Comparison of ENCODE assay signal across 24 cellular contexts in genomic region chr1:9435854-9436253, GRCh38.
A peak's percentile ranks its signal among the peaks of the same experiment; 100 is the strongest.
DNase-seq lines count a peak whose midpoint lies in the region; ATAC-seq and TF ChIP-seq lines count a peak whose summit lies in the region.
"Had no signal": no experiment of that assay in that cellular context is flagged by ENCODE, and none has a peak within 500 bp of the region (broad histone marks: within the 10 kb centered on the region; RNA-seq: fewer than 3 reads in every experiment).

No MANE protein-coding gene starts in this region.

- no peaks in the 10 kb centered on the region for H3K36me3 Mint-ChIP-seq in chondrocyte (ENCODE audit: low read depth)
- H3K36me3 Mint-ChIP-seq: brain; memory B cell; natural killer cell treated with Interleukin-12 subunit alpha and Interleukin-12 subunit beta and Interleukin-15 and Interleukin-18, amount 100 ng/mL, for 72 hours; stimulated activated memory B cell treated with anti-CD40 and anti-IgM and Interleukin-4, amounts not matched to agents 10 μg/mL and 1 μg/mL and 100 μg/mL, for 72 hours had no signal

- no peak for TF ChIP-seq EP300 in stomach (IDR thresholded peaks at IDR 0.05)

- H3K27ac Mint-ChIP-seq in chondrocyte (ENCODE audit: unreplicated experiment): peak overlapping the region; percentile 45
- H3K27ac Mint-ChIP-seq: activated B cell treated with CpG ODN at 0.5 μM for 24 hours; activated CD8-positive, alpha-beta T cell treated with anti-CD3 and anti-CD28 coated beads for 36 hours; activated T-cell treated with anti-CD3 and anti-CD28 coated beads, Interleukin-2, amount 50 U/mL, for 24 hours; memory B cell; natural killer cell treated with Interleukin-12 subunit alpha and Interleukin-12 subunit beta and Interleukin-15 and Interleukin-18, amount 100 ng/mL, for 72 hours; stimulated activated memory B cell treated with anti-CD40 and anti-IgM and Interleukin-4, amounts not matched to agents 10 μg/mL and 1 μg/mL and 100 μg/mL, for 72 hours; T-helper 17 cell had no signal

- peak overlapping the region; percentile 72 for H3K27ac ChIP-seq in HUES48 (ENCODE audit: low read depth, low read length)
- H3K27ac ChIP-seq in stomach: peak overlapping the region in 3 of 5 donors; percentile 30 to 78 (median 51)

- TF ChIP-seq POLR2A in stomach (IDR thresholded peaks at IDR 0.05): no peak

- H3K4me1 ChIP-seq in HUES48 (ENCODE audit: control insufficient read depth, insufficient read depth, low read length) (peaks cover 9% of the 10 kb centered on the region), stomach (peaks cover 24 to 48% (median 27%) of the 10 kb centered on the region in 4 donors)

- no peak overlapping the region for H3K4me3 Mint-ChIP-seq in chondrocyte (ENCODE audit: unreplicated experiment)
- H3K4me3 Mint-ChIP-seq: activated B cell treated with CpG ODN at 0.5 μM for 24 hours; activated CD8-positive, alpha-beta T cell treated with anti-CD3 and anti-CD28 coated beads for 36 hours; activated T-cell treated with anti-CD3 and anti-CD28 coated beads, Interleukin-2, amount 50 U/mL, for 24 hours; brain; memory B cell; natural killer cell treated with Interleukin-12 subunit alpha and Interleukin-12 subunit beta and Interleukin-15 and Interleukin-18, amount 100 ng/mL, for 72 hours; stimulated activated memory B cell treated with anti-CD40 and anti-IgM and Interleukin-4, amounts not matched to agents 10 μg/mL and 1 μg/mL and 100 μg/mL, for 72 hours; T-helper 17 cell had no signal

- intact Hi-C loops in stomach (cut with DNase I; ENCODE audit: low total_unique reads): no loop called here

- DNase-seq in chondrocyte (ENCODE audit: low spot score): no peak
- DNase-seq in lung microvascular endothelial cell (ENCODE audit: low read depth in 2 of 2): peak; percentile 53 to 66
- no peak for DNase-seq in stomach
- DNase-seq in ACHN: no peak
- no peak for DNase-seq in DMS79 (lab: John Stamatoyannopoulos, UW)
- DNase-seq in COR-L47 (lab: John Stamatoyannopoulos, UW): no peak
- DNase-seq: activated B cell treated with CpG ODN at 0.5 μM for 24 hours; activated CD8-positive, alpha-beta T cell treated with anti-CD3 and anti-CD28 coated beads for 36 hours; activated naive CD4-positive, alpha-beta T cell treated with anti-CD3 and anti-CD28 coated beads, Interleukin-2, amount 50 U/mL, for 16 hours; activated T-cell treated with anti-CD3 and anti-CD28 coated beads, Interleukin-2, amount 50 U/mL, for 24 hours; AML-193; KG1; NCI-H1092; NCI-H510A treated with DMSO at 0.1 percent for 48 hours; SIG-M5; T-helper 17 cell had no signal

- H3K9me3 ChIP-seq in HUES48 (ENCODE audit: control insufficient read depth, insufficient read depth, low read length) (no peaks in the 10 kb centered on the region), stomach (no peaks in the 10 kb centered on the region)

- H3K36me3 ChIP-seq in HUES48 (ENCODE audit: control insufficient read depth, insufficient read depth, low read length) (no peaks in the 10 kb centered on the region), stomach (no peaks in the 10 kb centered on the region)

- H3K4me3 ChIP-seq in HUES48 (ENCODE audit: low read depth, low read length): no peak overlapping the region
- no peak overlapping the region for H3K4me3 ChIP-seq in stomach

- 47 to 64% (median 61%) methylated on average over 3 of the region's 3 CpGs for WGBS in stomach, 5 donors

- H3K27me3 ChIP-seq in HUES48 (ENCODE audit: control insufficient read depth, insufficient read depth, low read length) (no peaks in the 10 kb centered on the region), stomach (no peaks in the 10 kb centered on the region)

- H3K9ac ChIP-seq in HUES48 (ENCODE audit: low read depth, low read length): no peak overlapping the region

- H3K4me1 Mint-ChIP-seq in chondrocyte (ENCODE audit: low read depth): peaks cover 47% of the 10 kb centered on the region
- H3K4me1 Mint-ChIP-seq: activated B cell treated with CpG ODN at 0.5 μM for 24 hours; memory B cell; stimulated activated memory B cell treated with anti-CD40 and anti-IgM and Interleukin-4, amounts not matched to agents 10 μg/mL and 1 μg/mL and 100 μg/mL, for 72 hours had no signal

- H3K9me3 Mint-ChIP-seq in chondrocyte (ENCODE audit: low read depth): no peaks in the 10 kb centered on the region
- H3K9me3 Mint-ChIP-seq: activated B cell treated with CpG ODN at 0.5 μM for 24 hours; activated CD8-positive, alpha-beta T cell treated with anti-CD3 and anti-CD28 coated beads for 36 hours; activated T-cell treated with anti-CD3 and anti-CD28 coated beads, Interleukin-2, amount 50 U/mL, for 24 hours; memory B cell; natural killer cell treated with Interleukin-12 subunit alpha and Interleukin-12 subunit beta and Interleukin-15 and Interleukin-18, amount 100 ng/mL, for 72 hours; stimulated activated memory B cell treated with anti-CD40 and anti-IgM and Interleukin-4, amounts not matched to agents 10 μg/mL and 1 μg/mL and 100 μg/mL, for 72 hours had no signal

- no peak for ATAC-seq in GM18909 (IDR thresholded peaks at IDR 0.05; ENCODE audit: poor library complexity, unreplicated experiment)
- ATAC-seq: activated CD8-positive, alpha-beta T cell treated with anti-CD3 and anti-CD28 coated beads for 36 hours; esophagus mucosa; HCT116; natural killer cell treated with Interleukin-12 subunit alpha and Interleukin-12 subunit beta and Interleukin-15 and Interleukin-18, amount 100 ng/mL, for 72 hours; stimulated activated memory B cell treated with anti-CD40 and anti-IgM and Interleukin-4, amounts not matched to agents 10 μg/mL and 1 μg/mL and 100 μg/mL, for 72 hours; T-helper 17 cell had no signal

- TF ChIP-seq CTCF in chondrocyte (IDR thresholded peaks at IDR 0.05) (no peak), stomach (IDR thresholded peaks at IDR 0.05) (no peak)

- no peaks in the 10 kb centered on the region for H3K27me3 Mint-ChIP-seq in chondrocyte (ENCODE audit: low read depth)
- H3K27me3 Mint-ChIP-seq: activated B cell treated with CpG ODN at 0.5 μM for 24 hours had no signal

- in situ Hi-C loops in ACHN (cut with HindIII; ENCODE audit: low pct_ligation_motif_present, low pct_unique_long_range_greater_than_20kb, low sequenced_read_pairs): no loop called here

Comparison
In these comparisons a context has a peak if more than half of its experiments do, and no peak if none do; other contexts are left out.
1. DNase-seq: peak in lung microvascular endothelial cell (2 of 2); none in chondrocyte (single experiment), stomach (single experiment), ACHN (single experiment), DMS79 (single experiment) and COR-L47 (single experiment).